In the genomic region with DNA sequence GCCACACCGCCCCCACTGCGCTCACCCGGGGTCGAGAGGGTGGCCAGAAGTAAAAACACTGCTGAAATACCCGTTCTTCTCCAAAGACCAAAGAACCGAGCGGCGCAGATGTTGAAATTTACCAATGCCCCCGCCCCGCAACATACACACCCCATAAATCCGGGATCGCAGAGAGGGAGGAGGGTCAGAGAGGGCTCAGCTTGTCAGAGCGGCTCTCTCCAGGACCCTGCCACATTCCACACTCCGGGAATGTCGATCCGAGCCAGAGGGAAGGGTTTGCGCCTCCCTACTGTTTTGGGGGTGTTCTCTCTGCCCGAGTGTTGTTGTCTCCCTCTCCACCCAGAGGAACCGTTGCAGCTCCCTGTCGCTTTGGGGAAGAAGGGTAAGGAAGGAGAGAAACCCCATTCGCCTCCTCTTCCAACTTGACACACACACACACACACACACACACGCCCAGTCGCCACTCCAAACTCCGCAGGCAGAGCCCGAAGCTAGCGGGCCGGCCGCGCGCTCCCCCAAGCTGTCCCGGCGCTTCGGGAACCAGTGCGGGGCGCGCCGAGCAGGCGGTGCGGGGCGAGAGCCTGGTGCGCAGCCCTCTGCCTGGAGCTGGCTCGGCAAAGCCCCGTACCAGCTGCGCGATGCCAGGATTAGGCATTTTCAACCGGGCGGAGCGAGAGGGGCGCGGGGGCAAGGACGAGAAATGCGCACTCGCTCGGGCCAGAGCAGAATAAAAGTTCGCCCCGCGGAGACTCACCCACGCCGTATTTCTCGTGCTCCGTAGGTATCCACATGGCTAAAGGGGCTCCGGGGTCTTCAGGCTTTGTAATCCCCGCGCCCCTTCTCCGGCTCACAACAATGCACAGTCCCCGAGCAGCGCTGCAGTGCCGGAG, we compare ENCODE assay signal across 8 cellular contexts. TPM values are rescaled to one million over a fixed set of nuclear protein-coding genes. Genes with fewer than 3 reads are reported as not detected.
DNase-seq lines count a peak whose midpoint lies in the region; ATAC-seq, FAIRE-seq and TF ChIP-seq lines count a peak whose summit lies in the region.

No MANE protein-coding gene starts in this region.

- ATAC-seq in A549 (peak; percentile 44 to 54), HG02885 (IDR thresholded peaks at IDR 0.05; ENCODE audit: poor library complexity, unreplicated experiment) (peak; percentile 16)

- H3K4me3 ChIP-seq in A549 (peak overlapping the region; percentile 89), GM12875 (ENCODE audit: low read depth, low read length) (peak overlapping the region; percentile 94), esophagus squamous epithelium (peak overlapping the region; percentile 77 to 99 (median 80)), muscle layer of colon (ENCODE audit: low read depth in 1 of 2, low read length in 2 of 2) (peak overlapping the region; percentile 92 to 94), thyroid gland (replicated peaks in 1 of 3) (peak overlapping the region; percentile 23 to 93 (median 41))

- H3K4me1 ChIP-seq in A549 (peaks cover 32% of the 10 kb centered on the region), esophagus squamous epithelium (peaks cover 6 to 55% (median 13%) of the 10 kb centered on the region in 3 donors), muscle layer of colon (ENCODE audit: insufficient read depth, low read length) (peaks cover 16% of the 10 kb centered on the region), thyroid gland (peaks cover 6 to 12% of the 10 kb centered on the region in 2 donors)

- H3K4me2 ChIP-seq in A549, result peak overlapping the region; percentile 96

- POLR2A ChIA-PET in A549 (lab: Yijun Ruan, JAX), result interaction anchor here (0.6 to 1.8 kb wide), 4 partner anchors 13 to 245 kb away, joined by 3 to 6 read pairs (median 6); a partner anchor contains a TSS

- no peaks in the 10 kb centered on the region for H3K9me3 ChIP-seq in A549
- no peaks in the 10 kb centered on the region for H3K9me3 ChIP-seq in esophagus squamous epithelium
- H3K9me3 ChIP-seq in muscle layer of colon (ENCODE audit: low read length), result no peaks in the 10 kb centered on the region
- no peaks in the 10 kb centered on the region for H3K9me3 ChIP-seq in thyroid gland

- no peak for TF ChIP-seq POLR2A in A549 (IDR thresholded peaks at IDR 0.05; ENCODE audit: low read length)
- no peak for TF ChIP-seq POLR2A in esophagus squamous epithelium (IDR thresholded peaks at IDR 0.05)
- TF ChIP-seq POLR2A in thyroid gland (IDR thresholded peaks at IDR 0.05), result no peak

- peak overlapping the region; percentile 87 to 89 for H3K27ac ChIP-seq in A549
- H3K27ac ChIP-seq in esophagus squamous epithelium, result peak overlapping the region; percentile 83 to 91 (median 88)
- peak overlapping the region; percentile 91 for H3K27ac ChIP-seq in muscle layer of colon (ENCODE audit: low read depth, low read length)
- H3K27ac ChIP-seq in thyroid gland, result peak overlapping the region; percentile 34 to 82 (median 63)

- no peaks in the 10 kb centered on the region for H3K36me3 ChIP-seq in esophagus squamous epithelium
- no peaks in the 10 kb centered on the region for H3K36me3 ChIP-seq in muscle layer of colon (ENCODE audit: insufficient read depth, low read length)
- H3K36me3 ChIP-seq in thyroid gland, result no peaks in the 10 kb centered on the region

- peak overlapping the region; percentile 82 for H3K9ac ChIP-seq in muscle layer of colon (ENCODE audit: low read length)

- CTCF ChIA-PET in A549 (lab: Yijun Ruan, JAX), result interaction anchor here (0.7 to 2.6 kb wide), 7 partner anchors 20 to 455 kb away, joined by 3 to 10 read pairs (median 3); no protein-coding TSS in a partner anchor

- H3K27me3 ChIP-seq in esophagus squamous epithelium (no peaks in the 10 kb centered on the region), muscle layer of colon (ENCODE audit: control insufficient read depth in 1 of 2, insufficient read depth in 2 of 2, low read length in 2 of 2) (no peaks in the 10 kb centered on the region), thyroid gland (no peaks in the 10 kb centered on the region)

- DNase-seq in A549 (ENCODE audit: low read depth in 1 of 2, low spot score in 1 of 2) (peak; percentile 54 to 68), NCI-H446 treated with DMSO at 0.1 percent for 48 hours (lab: John Stamatoyannopoulos, UW) (peak; percentile 27), esophagus squamous epithelium (lab: John Stamatoyannopoulos, UW) (no peak), thyroid gland (peak; percentile 54 to 62)
- DNase-seq in activated T-cell treated with anti-CD3 and anti-CD28 coated beads, Interleukin-2, amount 50 U/mL, for 1 hour, result peak; percentile 58

- 5% methylated on average over 40 of the region's 68 CpGs for WGBS in A549 (ENCODE audit: missing lambda C conversion rate)
- WGBS in esophagus squamous epithelium, 2 donors, result 0 to 1% methylated on average over 8 to 24 of the region's 68 CpGs
- WGBS in thyroid gland, 2 donors, result 0% methylated on average over 21 to 41 of the region's 68 CpGs

- TF ChIP-seq CTCF in A549 (IDR thresholded peaks at IDR 0.05), result no peak
- TF ChIP-seq CTCF in GM12875 (IDR thresholded peaks at IDR 0.05; ENCODE audit: borderline replicate concordance, insufficient read depth, low read depth, low read length), result no peak
- TF ChIP-seq CTCF in esophagus squamous epithelium (IDR thresholded peaks at IDR 0.05), result no peak
- peak in 1 of 6 experiments; percentile 6 for TF ChIP-seq CTCF in thyroid gland (IDR thresholded peaks at IDR 0.05)

- TF ChIP-seq RAD21 in A549 (conservative IDR thresholded peaks at IDR 0.05 in 1 of 2, IDR thresholded peaks at IDR 0.05 in 1 of 2), result peak in 1 of 2 experiments; percentile 4; a peak in 1 of 5 replicates

- TF ChIP-seq EP300 in A549 (IDR thresholded peaks at IDR 0.05), result no peak

- intact Hi-C loops in esophagus squamous epithelium (cut with DNase I) (loop anchor here (10.0 kb wide), 1 partner anchor 249 kb away; a partner anchor contains a TSS), thyroid gland (cut with DNase I) (loop anchor here (10.0 kb wide), 2 partner anchors 179 to 249 kb away; a partner anchor contains a TSS)

- no peak for FAIRE-seq in A549 (lab: Jason Lieb, UNC)

TF ChIP-seq in A549, 52 proteins besides CTCF, POLR2A, EP300 and RAD21:
- TF ChIP-seq NR3C1 (IDR thresholded peaks at IDR 0.05), result no peak
- TF ChIP-seq, protein P1, sequence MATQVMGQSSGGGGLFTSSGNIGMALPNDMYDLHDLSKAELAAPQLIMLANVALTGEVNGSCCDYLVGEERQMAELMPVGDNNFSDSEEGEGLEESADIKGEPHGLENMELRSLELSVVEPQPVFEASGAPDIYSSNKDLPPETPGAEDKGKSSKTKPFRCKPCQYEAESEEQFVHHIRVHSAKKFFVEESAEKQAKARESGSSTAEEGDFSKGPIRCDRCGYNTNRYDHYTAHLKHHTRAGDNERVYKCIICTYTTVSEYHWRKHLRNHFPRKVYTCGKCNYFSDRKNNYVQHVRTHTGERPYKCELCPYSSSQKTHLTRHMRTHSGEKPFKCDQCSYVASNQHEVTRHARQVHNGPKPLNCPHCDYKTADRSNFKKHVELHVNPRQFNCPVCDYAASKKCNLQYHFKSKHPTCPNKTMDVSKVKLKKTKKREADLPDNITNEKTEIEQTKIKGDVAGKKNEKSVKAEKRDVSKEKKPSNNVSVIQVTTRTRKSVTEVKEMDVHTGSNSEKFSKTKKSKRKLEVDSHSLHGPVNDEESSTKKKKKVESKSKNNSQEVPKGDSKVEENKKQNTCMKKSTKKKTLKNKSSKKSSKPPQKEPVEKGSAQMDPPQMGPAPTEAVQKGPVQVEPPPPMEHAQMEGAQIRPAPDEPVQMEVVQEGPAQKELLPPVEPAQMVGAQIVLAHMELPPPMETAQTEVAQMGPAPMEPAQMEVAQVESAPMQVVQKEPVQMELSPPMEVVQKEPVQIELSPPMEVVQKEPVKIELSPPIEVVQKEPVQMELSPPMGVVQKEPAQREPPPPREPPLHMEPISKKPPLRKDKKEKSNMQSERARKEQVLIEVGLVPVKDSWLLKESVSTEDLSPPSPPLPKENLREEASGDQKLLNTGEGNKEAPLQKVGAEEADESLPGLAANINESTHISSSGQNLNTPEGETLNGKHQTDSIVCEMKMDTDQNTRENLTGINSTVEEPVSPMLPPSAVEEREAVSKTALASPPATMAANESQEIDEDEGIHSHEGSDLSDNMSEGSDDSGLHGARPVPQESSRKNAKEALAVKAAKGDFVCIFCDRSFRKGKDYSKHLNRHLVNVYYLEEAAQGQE (IDR thresholded peaks at IDR 0.05), result no peak
- TF ChIP-seq FOXS1 (CRISPR knock-in tag; IDR thresholded peaks at IDR 0.05), result no peak
- TF ChIP-seq SMC3 (IDR thresholded peaks at IDR 0.05), result 0 out of 3 replicates have a peak, but pooled peaks have one; percentile 5
- TF ChIP-seq MAFK (IDR thresholded peaks at IDR 0.05; ENCODE audit: partially characterized antibody), result no peak
- TF ChIP-seq PHF8 (IDR thresholded peaks at IDR 0.05; ENCODE audit: borderline replicate concordance, low read depth), result peak; percentile 25; the same call in 1 of the 2 replicates
- TF ChIP-seq GATA3 (IDR thresholded peaks at IDR 0.05; ENCODE audit: borderline replicate concordance), result peak; percentile 2; the same call in 1 of the 2 replicates
- no peak for TF ChIP-seq JUN (IDR thresholded peaks at IDR 0.05)
- TF ChIP-seq, protein P2, sequence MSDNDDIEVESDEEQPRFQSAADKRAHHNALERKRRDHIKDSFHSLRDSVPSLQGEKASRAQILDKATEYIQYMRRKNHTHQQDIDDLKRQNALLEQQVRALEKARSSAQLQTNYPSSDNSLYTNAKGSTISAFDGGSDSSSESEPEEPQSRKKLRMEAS (IDR thresholded peaks at IDR 0.05), result no peak; the same call in 1 of the 2 replicates
- TF ChIP-seq KDM5A (IDR thresholded peaks at IDR 0.05), result no peak

RNA-seq across cellular contexts. Expression of a gene that starts 0.6 kb away (rescaled TPM):
- 13.6 and 15.7 TPM in 2 replicates for polyA plus RNA-seq in A549 (2011; rRNA removed)
- 4.8 and 5.8 TPM in 2 replicates for polyA plus RNA-seq in A549 (2012; cell fraction: cytosol; rRNA removed)
- polyA plus RNA-seq in A549 (2012; cell fraction: nucleus; rRNA removed), result 11.1 and 13.1 TPM in 2 replicates
- polyA plus RNA-seq in A549 (2017; fragmentation: RNase III; extraction: RNeasy Plus Mini Kit Qiagen cat#74134 plus additional on column Dnase treatment), result 12.4 to 15.9 TPM (median 13.7 TPM) in 3 replicates
- polyA minus RNA-seq in A549 (2011; rRNA and poly(A)+ RNA removed), result 24.5 and 35.2 TPM in 2 replicates
- total RNA-seq in esophagus squamous epithelium, result 10 to 100 TPM in 3 of 4 donors, 1 to 10 TPM in 1; 9.9 to 30.9 (median 13.7) TPM
- total RNA-seq in thyroid gland, result 10 to 100 TPM; 14.0 to 48.1 (median 30.9) TPM

RNA-seq across cellular contexts. Expression of a gene that starts 0.9 kb away (rescaled TPM):
- polyA plus RNA-seq in A549 (2011; rRNA removed) (25.8 and 31.9 TPM in 2 replicates), A549 (2017; fragmentation: RNase III; extraction: RNeasy Plus Mini Kit Qiagen cat#74134 plus additional on column Dnase treatment) (18.5 to 23.4 TPM (median 22.5 TPM) in 3 replicates)
- polyA plus RNA-seq in A549 (2012; cell fraction: cytosol; rRNA removed), result 5.0 and 5.7 TPM in 2 replicates
- 1.7 and 3.4 TPM in 2 replicates for polyA plus RNA-seq in A549 (2012; cell fraction: nucleus; rRNA removed)
- polyA minus RNA-seq in A549 (2011; rRNA and poly(A)+ RNA removed), result 12.8 and 21.0 TPM in 2 replicates
- total RNA-seq in esophagus squamous epithelium (10 to 100 TPM in 3 of 4 donors, 1 to 10 TPM in 1; 7.3 to 32.0 (median 19.6) TPM), thyroid gland (10 to 100 TPM; 28.4 to 45.4 (median 36.5) TPM)

Comparison
In these comparisons a context has a peak if more than half of its experiments do, and no peak if none do; other contexts are left out.
1. H3K4me3 ChIP-seq: peak in every context shown above with its lines; median percentile 94 in GM12875; 93 in muscle layer of colon; 89 in A549; 80 in esophagus squamous epithelium; 41 in thyroid gland.